ENCODE assay signal across 11 cellular contexts in the genomic region with DNA sequence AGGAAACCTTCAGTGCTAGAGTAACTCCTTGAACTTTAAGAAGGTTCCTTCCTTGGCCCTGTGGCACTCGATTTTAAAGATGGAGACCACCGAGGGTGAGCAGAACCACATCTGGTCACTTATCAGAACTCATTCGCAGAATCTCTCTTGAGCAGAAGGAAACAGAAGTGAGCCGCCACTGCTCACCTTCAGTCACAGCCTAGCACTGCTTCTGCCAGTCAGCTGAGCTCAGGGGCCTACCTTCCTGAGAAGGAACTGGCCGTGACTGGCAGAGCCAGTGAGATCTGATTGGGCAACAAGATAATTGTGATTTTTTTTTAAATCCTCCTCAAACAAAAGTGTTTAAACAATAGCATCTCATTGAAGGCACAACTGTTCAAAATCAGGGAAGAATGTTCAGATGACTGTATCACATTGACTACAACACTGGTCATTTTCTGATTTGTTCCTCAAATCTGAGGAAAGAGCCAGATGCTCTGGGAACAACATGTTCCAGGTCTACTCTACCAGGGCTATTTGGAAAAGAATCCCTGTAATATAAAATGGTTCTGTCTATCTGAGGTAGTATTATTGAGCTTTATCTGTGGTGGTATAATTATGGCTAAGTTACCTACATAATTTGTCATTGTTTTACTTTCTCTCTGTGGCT. TPM values are rescaled to one million over a fixed set of nuclear protein-coding genes. Genes with fewer than 3 reads are reported as not detected.
DNase-seq lines count a peak whose midpoint lies in the region; ATAC-seq and TF ChIP-seq lines count a peak whose summit lies in the region.
"Had no signal": no experiment of that assay in that cellular context is flagged by ENCODE, and none has a peak within 500 bp of the region (broad histone marks: within the 10 kb centered on the region; RNA-seq: fewer than 3 reads in every experiment).

No MANE protein-coding gene starts in this region.

- no peaks in the 10 kb centered on the region; the same call in 2 of the 3 replicates for H3K36me3 Mint-ChIP-seq in GM23338 (ENCODE audit: low read depth)
- peaks cover 13% of the 10 kb centered on the region for H3K36me3 Mint-ChIP-seq in activated CD4-positive, alpha-beta T cell treated with anti-CD3 and anti-CD28 coated beads, Interleukin-2, amount 10 ng/mL, durations not matched to agents 7 days and 5 days (ENCODE audit: low read depth)
- H3K36me3 Mint-ChIP-seq in stimulated activated memory B cell treated with anti-CD40 and anti-IgM and Interleukin-4, amounts not matched to agents 10 μg/mL and 1 μg/mL and 100 μg/mL, for 72 hours, result peaks cover 6% of the 10 kb centered on the region

- peaks cover 36% of the 10 kb centered on the region for H3K4me1 Mint-ChIP-seq in GM23338
- H3K4me1 Mint-ChIP-seq in activated CD4-positive, alpha-beta T cell treated with anti-CD3 and anti-CD28 coated beads, Interleukin-2, amount 10 ng/mL, durations not matched to agents 7 days and 5 days, result peaks cover 34% of the 10 kb centered on the region
- peaks cover 52% of the 10 kb centered on the region for H3K4me1 Mint-ChIP-seq in stimulated activated memory B cell treated with anti-CD40 and anti-IgM and Interleukin-4, amounts not matched to agents 10 μg/mL and 1 μg/mL and 100 μg/mL, for 72 hours

- H3K4me1 ChIP-seq in GM23338 (ENCODE audit: insufficient read depth), result peaks cover 23% of the 10 kb centered on the region

- H3K4me2 ChIP-seq in GM23338, result no peak overlapping the region

- POLR2A ChIA-PET in activated CD4-positive, alpha-beta T cell treated with anti-CD3 and anti-CD28 coated beads, Interleukin-2, amount 10 ng/mL, durations not matched to agents 7 days and 5 days (lab: Charles Lee), result no interaction called here

- H3K79me2 ChIP-seq in GM23338 (replicated peaks; ENCODE audit: insufficient read depth), result peaks cover 19% of the 10 kb centered on the region

- no peak overlapping the region for H3K4me3 Mint-ChIP-seq in GM23338
- no peak overlapping the region for H3K4me3 Mint-ChIP-seq in activated CD4-positive, alpha-beta T cell treated with anti-CD3 and anti-CD28 coated beads, Interleukin-2, amount 10 ng/mL, durations not matched to agents 7 days and 5 days
- peak overlapping the region; percentile 13 for H3K4me3 Mint-ChIP-seq in stimulated activated memory B cell treated with anti-CD40 and anti-IgM and Interleukin-4, amounts not matched to agents 10 μg/mL and 1 μg/mL and 100 μg/mL, for 72 hours

- ATAC-seq in GM23338 (no peak), HG02763 (IDR thresholded peaks at IDR 0.05; ENCODE audit: unreplicated experiment) (no peak), HG02938 (IDR thresholded peaks at IDR 0.05; ENCODE audit: unreplicated experiment) (no peak)
- peak; percentile 42 for ATAC-seq in stimulated activated memory B cell treated with anti-CD40 and anti-IgM and Interleukin-4, amounts not matched to agents 10 μg/mL and 1 μg/mL and 100 μg/mL, for 72 hours

- DNase-seq in GM23338 (ENCODE audit: low spot score), result no peak
- no peak for DNase-seq in activated CD4-positive, alpha-beta T cell treated with anti-CD3 and anti-CD28 coated beads, Interleukin-2, amount 10 ng/mL, durations not matched to agents 7 days and 5 days
- peak; percentile 29 for DNase-seq in germinal center (ENCODE audit: low spot score)
- DNase-seq in NCI-H446 treated with DMSO at 0.1 percent for 48 hours (lab: John Stamatoyannopoulos, UW), result no peak
- no peak for DNase-seq in midbrain (lab: John Stamatoyannopoulos, UW)
- DNase-seq: activated gamma-delta T cell, DMS153, MV-4-11 had no signal

- no peak for TF ChIP-seq CTCF in GM23338 (conservative IDR thresholded peaks at IDR 0.05; ENCODE audit: low read depth in 2 of 2)

- no peaks in the 10 kb centered on the region for H4K20me1 ChIP-seq in GM23338 (replicated peaks; ENCODE audit: insufficient read depth)

- H3K36me3 ChIP-seq in GM23338 (ENCODE audit: insufficient read depth), result no peaks in the 10 kb centered on the region

- no peak overlapping the region for H3K4me3 ChIP-seq in GM23338

- H2AFZ ChIP-seq in GM23338, result peak overlapping the region; percentile 74; the same call in 1 of the 2 replicates

- CTCF ChIA-PET in activated CD4-positive, alpha-beta T cell treated with anti-CD3 and anti-CD28 coated beads, Interleukin-2, amount 10 ng/mL, durations not matched to agents 7 days and 5 days (lab: Charles Lee), result interaction anchor here (1.0 to 1.3 kb wide), 2 partner anchors 19 to 41 kb away, joined by 3 read pairs; no protein-coding TSS in a partner anchor

- H3K27me3 ChIP-seq in GM23338 (ENCODE audit: insufficient read depth), result 0 out of 2 replicates have a peak, but pooled peaks cover 4% of the 10 kb centered on the region

- no peak overlapping the region for H3K27ac Mint-ChIP-seq in GM23338
- H3K27ac Mint-ChIP-seq in activated CD4-positive, alpha-beta T cell treated with anti-CD3 and anti-CD28 coated beads, Interleukin-2, amount 10 ng/mL, durations not matched to agents 7 days and 5 days, result peak overlapping the region; percentile 55
- H3K27ac Mint-ChIP-seq in stimulated activated memory B cell treated with anti-CD40 and anti-IgM and Interleukin-4, amounts not matched to agents 10 μg/mL and 1 μg/mL and 100 μg/mL, for 72 hours, result peak overlapping the region; percentile 83

- H3K9me2 ChIP-seq in GM23338 (ENCODE audit: insufficient read depth), result no peaks in the 10 kb centered on the region

- H3K27ac ChIP-seq in GM23338 (ENCODE audit: low read depth), result no peak overlapping the region

- no peaks in the 10 kb centered on the region for H3K9me3 Mint-ChIP-seq in GM23338
- H3K9me3 Mint-ChIP-seq in activated CD4-positive, alpha-beta T cell treated with anti-CD3 and anti-CD28 coated beads, Interleukin-2, amount 10 ng/mL, durations not matched to agents 7 days and 5 days, result no peaks in the 10 kb centered on the region
- no peaks in the 10 kb centered on the region for H3K9me3 Mint-ChIP-seq in stimulated activated memory B cell treated with anti-CD40 and anti-IgM and Interleukin-4, amounts not matched to agents 10 μg/mL and 1 μg/mL and 100 μg/mL, for 72 hours

- H3F3A ChIP-seq in GM23338 (replicated peaks; ENCODE audit: low read depth), result 0 out of 2 replicates have a peak, but pooled peaks cover 10% of the 10 kb centered on the region

- H3K27me3 Mint-ChIP-seq in GM23338 (ENCODE audit: insufficient read depth, low read depth, poor library complexity), result peaks cover 2% of the 10 kb centered on the region
- peaks cover 2% of the 10 kb centered on the region for H3K27me3 Mint-ChIP-seq in activated CD4-positive, alpha-beta T cell treated with anti-CD3 and anti-CD28 coated beads, Interleukin-2, amount 10 ng/mL, durations not matched to agents 7 days and 5 days
- no peaks in the 10 kb centered on the region for H3K27me3 Mint-ChIP-seq in stimulated activated memory B cell treated with anti-CD40 and anti-IgM and Interleukin-4, amounts not matched to agents 10 μg/mL and 1 μg/mL and 100 μg/mL, for 72 hours

TF ChIP-seq in GM23338, 12 proteins besides CTCF, POLR2A, EP300 and RAD21 (continues in another document):
- no peak for TF ChIP-seq ZNF331 (CRISPR knock-in tag; IDR thresholded peaks at IDR 0.05; ENCODE audit: low read depth)
- TF ChIP-seq, protein P1, sequence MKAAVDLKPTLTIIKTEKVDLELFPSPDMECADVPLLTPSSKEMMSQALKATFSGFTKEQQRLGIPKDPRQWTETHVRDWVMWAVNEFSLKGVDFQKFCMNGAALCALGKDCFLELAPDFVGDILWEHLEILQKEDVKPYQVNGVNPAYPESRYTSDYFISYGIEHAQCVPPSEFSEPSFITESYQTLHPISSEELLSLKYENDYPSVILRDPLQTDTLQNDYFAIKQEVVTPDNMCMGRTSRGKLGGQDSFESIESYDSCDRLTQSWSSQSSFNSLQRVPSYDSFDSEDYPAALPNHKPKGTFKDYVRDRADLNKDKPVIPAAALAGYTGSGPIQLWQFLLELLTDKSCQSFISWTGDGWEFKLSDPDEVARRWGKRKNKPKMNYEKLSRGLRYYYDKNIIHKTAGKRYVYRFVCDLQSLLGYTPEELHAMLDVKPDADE (IDR thresholded peaks at IDR 0.05), result no peak
- TF ChIP-seq JUNB (IDR thresholded peaks at IDR 0.05; ENCODE audit: unreplicated experiment), result no peak

RNA-seq across cellular contexts. Expression of gene SYPL1, which starts 2.7 kb away (rescaled TPM):
- 52.7 and 78.1 TPM in 2 replicates for total RNA-seq in GM23338 (2014; rRNA removed; shearing (Covaris generic))
- polyA plus RNA-seq in GM23338 (2016; fragmentation: Nextera tagmentation; extraction: Ambion mirVana), result 39.0 and 39.3 TPM in 2 replicates
- 10 to 100 TPM; 36.7 to 40.3 TPM for total RNA-seq in activated CD4-positive, alpha-beta T cell treated with anti-CD3 and anti-CD28 coated beads, Interleukin-2, amount 10 ng/mL, durations not matched to agents 7 days and 5 days
